In the genomic region with DNA sequence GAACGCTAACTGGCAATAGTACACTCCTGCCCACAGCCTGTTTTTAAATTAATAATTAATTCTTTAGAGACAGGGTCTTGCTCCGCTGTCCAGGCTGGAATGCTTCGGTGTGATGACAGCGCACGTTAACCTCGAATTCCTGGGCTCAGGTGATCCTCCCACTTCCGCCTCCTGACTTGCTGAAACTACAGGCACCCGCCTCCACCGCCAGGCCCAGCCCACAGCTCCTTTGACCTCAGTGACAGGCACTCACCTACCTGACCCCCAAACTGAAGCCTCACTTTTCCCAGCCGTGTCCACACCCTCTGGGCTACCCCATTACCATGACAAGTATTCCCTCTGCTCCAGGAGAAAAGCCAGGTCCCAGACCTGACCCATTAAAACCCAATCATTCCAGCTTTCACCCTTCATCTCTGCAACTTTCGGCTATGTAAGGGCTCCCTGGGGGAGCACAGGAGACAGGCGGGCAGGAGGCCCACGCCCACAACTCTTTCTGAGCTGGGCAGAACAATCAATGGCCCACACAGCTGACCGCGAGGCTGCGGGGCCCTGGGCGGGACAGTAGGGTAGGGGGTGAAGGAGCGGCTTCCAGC, we compare ENCODE assay signal across 1 cellular context.
A peak's percentile ranks its signal among the peaks of the same experiment; 100 is the strongest.
TF ChIP-seq lines count a peak whose summit lies in the region.

No MANE protein-coding gene starts in this region.

TF ChIP-seq in HepG2, 621 proteins besides CTCF, POLR2A, EP300 and RAD21 (continued from another document):
- TF ChIP-seq KLF11 (CRISPR knock-in tag; IDR thresholded peaks at IDR 0.05) (no peak), ZNF180 (CRISPR knock-in tag; IDR thresholded peaks at IDR 0.05; ENCODE audit: borderline replicate concordance, low read depth) (no peak), SAP130 (CRISPR knock-in tag; IDR thresholded peaks at IDR 0.05; ENCODE audit: low read depth) (peak; percentile 85), KIAA2018 (CRISPR knock-in tag; IDR thresholded peaks at IDR 0.05; ENCODE audit: borderline replicate concordance) (no peak), NFE2 (CRISPR knock-in tag; IDR thresholded peaks at IDR 0.05) (no peak), RBFOX2 (IDR thresholded peaks at IDR 0.05; ENCODE audit: low read depth, low read length) (no peak), GABPB1 (CRISPR knock-in tag; IDR thresholded peaks at IDR 0.05) (peak; percentile 17; the same call in 1 of the 2 replicates), ZNF142 (CRISPR knock-in tag; IDR thresholded peaks at IDR 0.05) (no peak), SNRNP70 (IDR thresholded peaks at IDR 0.05; ENCODE audit: low read depth, low read length) (no peak), THAP7 (CRISPR knock-in tag; IDR thresholded peaks at IDR 0.05) (no peak), REPIN1 (CRISPR knock-in tag; IDR thresholded peaks at IDR 0.05; ENCODE audit: borderline replicate concordance, low read depth) (0 out of 2 replicates have a peak, but pooled peaks have one; percentile 9), CHD4 (IDR thresholded peaks at IDR 0.05; ENCODE audit: borderline replicate concordance, low read length) (0 out of 2 replicates have a peak, but pooled peaks have one; percentile 54), PRMT3 (CRISPR knock-in tag; IDR thresholded peaks at IDR 0.05; ENCODE audit: borderline replicate concordance, low read depth) (no peak), HNRNPK (IDR thresholded peaks at IDR 0.05; ENCODE audit: low read depth, low read length, poor library complexity, severe bottlenecking) (no peak), ZNF510 (CRISPR knock-in tag; IDR thresholded peaks at IDR 0.05; ENCODE audit: low read depth) (0 out of 2 replicates have a peak, but pooled peaks have one; percentile 25)
- TF ChIP-seq, protein P1, sequence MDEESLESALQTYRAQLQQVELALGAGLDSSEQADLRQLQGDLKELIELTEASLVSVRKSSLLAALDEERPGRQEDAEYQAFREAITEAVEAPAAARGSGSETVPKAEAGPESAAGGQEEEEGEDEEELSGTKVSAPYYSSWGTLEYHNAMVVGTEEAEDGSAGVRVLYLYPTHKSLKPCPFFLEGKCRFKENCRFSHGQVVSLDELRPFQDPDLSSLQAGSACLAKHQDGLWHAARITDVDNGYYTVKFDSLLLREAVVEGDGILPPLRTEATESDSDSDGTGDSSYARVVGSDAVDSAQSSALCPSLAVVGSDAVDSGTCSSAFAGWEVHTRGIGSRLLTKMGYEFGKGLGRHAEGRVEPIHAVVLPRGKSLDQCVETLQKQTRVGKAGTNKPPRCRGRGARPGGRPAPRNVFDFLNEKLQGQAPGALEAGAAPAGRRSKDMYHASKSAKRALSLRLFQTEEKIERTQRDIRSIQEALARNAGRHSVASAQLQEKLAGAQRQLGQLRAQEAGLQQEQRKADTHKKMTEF (CRISPR knock-in tag; IDR thresholded peaks at IDR 0.05) = no peak
TF ChIP-seq in HepG2: peak in this region for 66.
